In genomic region chr16:79386299-79386698, GRCh38 we compare ENCODE assay signal across 28 cellular contexts.
"Had no signal": no experiment of that assay in that cellular context is flagged by ENCODE, and none has a peak within 500 bp of the region (broad histone marks: within the 10 kb centered on the region; RNA-seq: fewer than 3 reads in every experiment).

No MANE protein-coding gene starts in this region.

- ATAC-seq: effector memory CD8-positive, alpha-beta T cell; esophagus mucosa; foreskin keratinocyte; gastrocnemius medialis; gastroesophageal sphincter; heart left ventricle; heart right ventricle had no signal

- DNase-seq: colonic mucosa; cortex of kidney; dermis blood vessel endothelial cell; dorsolateral prefrontal cortex; effector CD4-positive, alpha-beta T cell; effector CD8-positive, alpha-beta T cell; effector memory CD4-positive, alpha-beta T cell; effector memory CD8-positive, alpha-beta T cell; endodermal cell; esophagus squamous epithelium; foreskin fibroblast; foreskin keratinocyte; foreskin melanocyte; gastrocnemius medialis; glutamatergic neuron; head of caudate nucleus; heart left ventricle; heart right ventricle had no signal

- H3K27me3 Mint-ChIP-seq: effector memory CD8-positive, alpha-beta T cell had no signal

- H3K9me3 ChIP-seq: colonic mucosa, esophagus muscularis mucosa, esophagus squamous epithelium, gastrocnemius medialis, gastroesophageal sphincter, heart left ventricle, heart right ventricle had no signal

- H3K27me3 ChIP-seq: colonic mucosa, esophagus muscularis mucosa, esophagus squamous epithelium, gastrocnemius medialis, gastroesophageal sphincter, heart left ventricle had no signal

- H3K4me3 Mint-ChIP-seq: dendritic cell treated with granulocyte-macrophage colony-stimulating factor and Interleukin-4, amounts not matched to agents 40 ng/mL and 50 ng/mL, for 4 days; endodermal cell had no signal

- FAIRE-seq: colon, endometrium, endothelial cell of umbilical vein, frontal cortex had no signal

- H3K27ac Mint-ChIP-seq: dendritic cell treated with granulocyte-macrophage colony-stimulating factor and Interleukin-4, amounts not matched to agents 40 ng/mL and 50 ng/mL, for 4 days; effector memory CD8-positive, alpha-beta T cell; endodermal cell had no signal

- H3K9me3 Mint-ChIP-seq: dendritic cell treated with granulocyte-macrophage colony-stimulating factor and Interleukin-4, amounts not matched to agents 40 ng/mL and 50 ng/mL, for 4 days; effector memory CD8-positive, alpha-beta T cell had no signal

- H3K4me3 ChIP-seq: colonic mucosa, coronary artery, dorsolateral prefrontal cortex, esophagus muscularis mucosa, esophagus squamous epithelium, gastrocnemius medialis, gastroesophageal sphincter, heart left ventricle, heart right ventricle had no signal

- H3K4me1 ChIP-seq: colonic mucosa, esophagus muscularis mucosa, esophagus squamous epithelium, foreskin keratinocyte had no signal

- H3K36me3 ChIP-seq: colonic mucosa, esophagus muscularis mucosa, esophagus squamous epithelium, gastrocnemius medialis, gastroesophageal sphincter, heart left ventricle, heart right ventricle had no signal

- H3K27ac ChIP-seq: colonic mucosa, coronary artery, dorsolateral prefrontal cortex, epithelial cell of prostate, esophagus muscularis mucosa, esophagus squamous epithelium, foreskin keratinocyte, gastrocnemius medialis, gastroesophageal sphincter, heart left ventricle, heart right ventricle had no signal
